ENCODE assay signal across 12 cellular contexts in the genomic region with DNA sequence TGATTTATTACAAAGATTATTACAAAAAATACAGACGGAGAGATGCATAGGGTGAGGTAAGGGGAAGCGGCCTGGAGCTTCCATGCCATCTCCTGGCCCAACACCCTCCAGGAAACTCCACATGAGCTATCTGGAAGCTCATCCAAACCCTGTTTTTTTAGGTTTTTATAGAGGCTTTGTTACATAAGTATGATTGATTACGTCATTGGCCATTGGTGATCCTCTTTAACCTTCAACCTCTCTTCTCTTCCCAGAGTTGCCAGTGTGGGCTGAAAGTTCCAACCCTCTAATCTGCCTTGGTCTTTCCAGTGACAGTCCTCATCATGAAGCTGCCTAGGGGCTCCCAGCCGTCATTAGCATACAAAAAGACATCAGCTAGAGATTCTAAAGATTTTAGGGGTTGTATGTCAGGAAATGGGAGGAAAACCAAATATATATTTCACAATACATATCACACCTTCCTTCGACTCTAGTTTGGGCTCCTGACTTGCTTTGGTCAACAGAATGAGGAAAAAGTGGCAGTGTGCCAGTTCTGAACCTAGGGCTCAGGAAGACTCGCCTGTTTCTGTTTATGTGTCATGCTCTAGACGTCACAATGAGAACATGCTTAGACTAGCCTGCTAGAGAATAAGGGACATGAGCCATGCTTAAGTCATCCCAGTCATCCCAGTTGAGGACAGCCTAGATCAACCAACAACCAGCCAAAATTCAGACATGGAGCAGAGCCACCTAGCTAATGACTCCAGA. TPM values are rescaled to one million over a fixed set of nuclear protein-coding genes. Genes with fewer than 3 reads are reported as not detected.
DNase-seq lines count a peak whose midpoint lies in the region; ATAC-seq and TF ChIP-seq lines count a peak whose summit lies in the region.
"Had no signal": no experiment of that assay in that cellular context is flagged by ENCODE, and none has a peak within 500 bp of the region (broad histone marks: within the 10 kb centered on the region; RNA-seq: fewer than 3 reads in every experiment).

No MANE protein-coding gene starts in this region.

- TF ChIP-seq POLR2A in breast epithelium (IDR thresholded peaks at IDR 0.05) = no peak

- CTCF ChIA-PET in MCF 10A (lab: Yijun Ruan, JAX) = interaction anchor here (0.6 to 1.2 kb wide), 5 partner anchors 24 to 190 kb away, joined by 3 to 4 read pairs (median 3); no protein-coding TSS in a partner anchor
- CTCF ChIA-PET in CD8-positive, alpha-beta T cell (lab: Charles Lee) = no interaction called here

- no TSS peak for BruUV-seq in MCF 10A (replicated peaks; lab: Mats Ljungman, UMichigan)

- H3K9me3 Mint-ChIP-seq in MCF 10A (ENCODE audit: unreplicated experiment) = no peaks in the 10 kb centered on the region
- no peaks in the 10 kb centered on the region for H3K9me3 Mint-ChIP-seq in activated T-cell treated with anti-CD3 and anti-CD28 coated beads, Interleukin-2, amount 50 U/mL, for 4 hours
- H3K9me3 Mint-ChIP-seq in CD8-positive, alpha-beta T cell = no peaks in the 10 kb centered on the region
- H3K9me3 Mint-ChIP-seq: mesothelial cell of epicardium had no signal

- no peak overlapping the region for H3K4me3 ChIP-seq in breast epithelium
- H3K4me3 ChIP-seq in CD8-positive, alpha-beta T cell (ENCODE audit: low read depth, low read length) = no peak overlapping the region

- no peak for TF ChIP-seq CTCF in MCF 10A (IDR thresholded peaks at IDR 0.05; ENCODE audit: unreplicated experiment)
- no peak for TF ChIP-seq CTCF in breast epithelium (IDR thresholded peaks at IDR 0.05)
- no peak for TF ChIP-seq CTCF in CD8-positive, alpha-beta T cell (IDR thresholded peaks at IDR 0.05)

- no peak for ATAC-seq in activated T-cell treated with anti-CD3 and anti-CD28 coated beads, Interleukin-2, amount 50 U/mL, for 4 hours
- no peak for ATAC-seq in CD8-positive, alpha-beta T cell
- no peak for ATAC-seq in GM18867 (IDR thresholded peaks at IDR 0.05; ENCODE audit: unreplicated experiment)
- no peak for ATAC-seq in GM18519 (IDR thresholded peaks at IDR 0.05; ENCODE audit: low FRiP score, unreplicated experiment)
- ATAC-seq: sciatic nerve had no signal

- H3K4me1 Mint-ChIP-seq in MCF 10A (ENCODE audit: insufficient read depth, unreplicated experiment) = peaks cover 41% of the 10 kb centered on the region
- H3K4me1 Mint-ChIP-seq in activated T-cell treated with anti-CD3 and anti-CD28 coated beads, Interleukin-2, amount 50 U/mL, for 4 hours (ENCODE audit: low read depth) = no peaks in the 10 kb centered on the region
- H3K4me1 Mint-ChIP-seq in CD8-positive, alpha-beta T cell (ENCODE audit: low read depth) = no peaks in the 10 kb centered on the region

- peaks cover 6% of the 10 kb centered on the region for H3K36me3 Mint-ChIP-seq in MCF 10A (ENCODE audit: insufficient read depth, unreplicated experiment)
- no peaks in the 10 kb centered on the region for H3K36me3 Mint-ChIP-seq in activated T-cell treated with anti-CD3 and anti-CD28 coated beads, Interleukin-2, amount 50 U/mL, for 4 hours (ENCODE audit: insufficient read depth)
- no peaks in the 10 kb centered on the region for H3K36me3 Mint-ChIP-seq in CD8-positive, alpha-beta T cell
- H3K36me3 Mint-ChIP-seq: mesothelial cell of epicardium had no signal

- DNase-seq in MCF 10A (ENCODE audit: unreplicated experiment) (peak; percentile 99), breast epithelium (ENCODE audit: low spot score in 2 of 2) (no peak), SW480 (ENCODE audit: low spot score) (peak; percentile 44), glomerular endothelial cell (ENCODE audit: extremely low read depth, low read depth, low spot score) (peak; percentile 71)
- DNase-seq in activated T-cell treated with anti-CD3 and anti-CD28 coated beads, Interleukin-2, amount 50 U/mL, for 4 hours = no peak
- no peak for DNase-seq in CD8-positive, alpha-beta T cell
- DNase-seq: activated CD8-positive, alpha-beta memory T cell treated with anti-CD3 and anti-CD28 coated beads for 24 hours; NCI-H1092 treated with DMSO at 0.1 percent for 48 hours had no signal

- no peaks in the 10 kb centered on the region for H3K36me3 ChIP-seq in breast epithelium
- no peaks in the 10 kb centered on the region for H3K36me3 ChIP-seq in CD8-positive, alpha-beta T cell (ENCODE audit: insufficient read depth, low read length)

- intact Hi-C loops in MCF 10A (cut with micrococcal nuclease) = no loop called here
- intact Hi-C loops in breast epithelium (cut with DNase I; ENCODE audit: low total_unique reads) = no loop called here
- intact Hi-C loops in CD8-positive, alpha-beta T cell (cut with DNase I, micrococcal nuclease) = no loop called here

- no peaks in the 10 kb centered on the region for H3K9me3 ChIP-seq in breast epithelium
- H3K9me3 ChIP-seq in CD8-positive, alpha-beta T cell (ENCODE audit: low read length) = no peaks in the 10 kb centered on the region

- peak overlapping the region; percentile 84 for H3K27ac Mint-ChIP-seq in MCF 10A (ENCODE audit: low read depth, unreplicated experiment)
- H3K27ac Mint-ChIP-seq in CD8-positive, alpha-beta T cell = no peak overlapping the region
- H3K27ac Mint-ChIP-seq: mesothelial cell of epicardium had no signal

- POLR2A ChIA-PET in MCF 10A (lab: Yijun Ruan, JAX) = interaction anchor here (0.5 to 6.6 kb wide), 12 partner anchors 13 to 199 kb away, joined by 3 to 77 read pairs (median 4); a partner anchor contains a TSS
- POLR2A ChIA-PET in CD8-positive, alpha-beta T cell (lab: Charles Lee) = no interaction called here

- H3K27me3 Mint-ChIP-seq in MCF 10A (ENCODE audit: insufficient read depth, unreplicated experiment) = no peaks in the 10 kb centered on the region
- H3K27me3 Mint-ChIP-seq in activated T-cell treated with anti-CD3 and anti-CD28 coated beads, Interleukin-2, amount 50 U/mL, for 4 hours (ENCODE audit: low read depth) = peaks cover 3% of the 10 kb centered on the region
- H3K27me3 Mint-ChIP-seq in CD8-positive, alpha-beta T cell (ENCODE audit: low read depth) = peaks cover 6% of the 10 kb centered on the region

- no peak overlapping the region for H3K27ac ChIP-seq in breast epithelium
- no peak overlapping the region for H3K27ac ChIP-seq in CD8-positive, alpha-beta T cell (ENCODE audit: low read depth, low read length)

- no peaks in the 10 kb centered on the region for H3K27me3 ChIP-seq in breast epithelium
- H3K27me3 ChIP-seq in CD8-positive, alpha-beta T cell (ENCODE audit: insufficient read depth, low read length) = no peaks in the 10 kb centered on the region

- no peaks in the 10 kb centered on the region for H3K4me1 ChIP-seq in breast epithelium
- H3K4me1 ChIP-seq in CD8-positive, alpha-beta T cell (ENCODE audit: insufficient read depth, low read length) = no peaks in the 10 kb centered on the region

- H3K4me3 Mint-ChIP-seq in MCF 10A (ENCODE audit: unreplicated experiment) = no peak overlapping the region
- no peak overlapping the region for H3K4me3 Mint-ChIP-seq in activated T-cell treated with anti-CD3 and anti-CD28 coated beads, Interleukin-2, amount 50 U/mL, for 4 hours
- H3K4me3 Mint-ChIP-seq in CD8-positive, alpha-beta T cell = no peak overlapping the region
- H3K4me3 Mint-ChIP-seq: mesothelial cell of epicardium had no signal

RNA-seq across cellular contexts. Expression of a gene that starts 54.1 kb away (rescaled TPM):
- 10.4 and 11.7 TPM in 2 replicates for total RNA-seq in MCF 10A (2022)
- total RNA-seq in breast epithelium = 10 to 100 TPM; 17.0 to 23.6 (median 19.7) TPM
- 11.0 and 15.5 TPM in 2 replicates for total RNA-seq in glomerular endothelial cell
- 10 to 100 TPM; 10.4 to 11.3 (median 10.7) TPM for total RNA-seq in activated T-cell treated with anti-CD3 and anti-CD28 coated beads, Interleukin-2, amount 50 U/mL, for 4 hours
- total RNA-seq in CD8-positive, alpha-beta T cell = 1 to 10 TPM; 7.7 to 8.6 TPM

Comparison
In these comparisons a context has a peak if more than half of its experiments do, and no peak if none do; other contexts are left out.
1. DNase-seq: peak in MCF 10A (single experiment), SW480 (single experiment) and glomerular endothelial cell (single experiment); none in breast epithelium (0 of 2), activated T-cell treated with anti-CD3 and anti-CD28 coated beads, Interleukin-2, amount 50 U/mL, for 4 hours (single experiment) and CD8-positive, alpha-beta T cell (0 of 7).